1 cellular context compared by ENCODE assay signal in genomic region chr9:107043886-107044285, GRCh38.
TF ChIP-seq lines count a peak whose summit lies in the region.

No MANE protein-coding gene starts in this region.

TF ChIP-seq in GM23338, 12 proteins besides CTCF, POLR2A, EP300 and RAD21 (continued from another document):
- TF ChIP-seq REST (IDR thresholded peaks at IDR 0.05; ENCODE audit: unreplicated experiment) (no peak), STAT1 (IDR thresholded peaks at IDR 0.05; ENCODE audit: unreplicated experiment) (no peak), NANOG (IDR thresholded peaks at IDR 0.05; ENCODE audit: borderline replicate concordance) (no peak)
- TF ChIP-seq, protein P1, sequence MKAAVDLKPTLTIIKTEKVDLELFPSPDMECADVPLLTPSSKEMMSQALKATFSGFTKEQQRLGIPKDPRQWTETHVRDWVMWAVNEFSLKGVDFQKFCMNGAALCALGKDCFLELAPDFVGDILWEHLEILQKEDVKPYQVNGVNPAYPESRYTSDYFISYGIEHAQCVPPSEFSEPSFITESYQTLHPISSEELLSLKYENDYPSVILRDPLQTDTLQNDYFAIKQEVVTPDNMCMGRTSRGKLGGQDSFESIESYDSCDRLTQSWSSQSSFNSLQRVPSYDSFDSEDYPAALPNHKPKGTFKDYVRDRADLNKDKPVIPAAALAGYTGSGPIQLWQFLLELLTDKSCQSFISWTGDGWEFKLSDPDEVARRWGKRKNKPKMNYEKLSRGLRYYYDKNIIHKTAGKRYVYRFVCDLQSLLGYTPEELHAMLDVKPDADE (IDR thresholded peaks at IDR 0.05): no peak
- TF ChIP-seq, protein P2, sequence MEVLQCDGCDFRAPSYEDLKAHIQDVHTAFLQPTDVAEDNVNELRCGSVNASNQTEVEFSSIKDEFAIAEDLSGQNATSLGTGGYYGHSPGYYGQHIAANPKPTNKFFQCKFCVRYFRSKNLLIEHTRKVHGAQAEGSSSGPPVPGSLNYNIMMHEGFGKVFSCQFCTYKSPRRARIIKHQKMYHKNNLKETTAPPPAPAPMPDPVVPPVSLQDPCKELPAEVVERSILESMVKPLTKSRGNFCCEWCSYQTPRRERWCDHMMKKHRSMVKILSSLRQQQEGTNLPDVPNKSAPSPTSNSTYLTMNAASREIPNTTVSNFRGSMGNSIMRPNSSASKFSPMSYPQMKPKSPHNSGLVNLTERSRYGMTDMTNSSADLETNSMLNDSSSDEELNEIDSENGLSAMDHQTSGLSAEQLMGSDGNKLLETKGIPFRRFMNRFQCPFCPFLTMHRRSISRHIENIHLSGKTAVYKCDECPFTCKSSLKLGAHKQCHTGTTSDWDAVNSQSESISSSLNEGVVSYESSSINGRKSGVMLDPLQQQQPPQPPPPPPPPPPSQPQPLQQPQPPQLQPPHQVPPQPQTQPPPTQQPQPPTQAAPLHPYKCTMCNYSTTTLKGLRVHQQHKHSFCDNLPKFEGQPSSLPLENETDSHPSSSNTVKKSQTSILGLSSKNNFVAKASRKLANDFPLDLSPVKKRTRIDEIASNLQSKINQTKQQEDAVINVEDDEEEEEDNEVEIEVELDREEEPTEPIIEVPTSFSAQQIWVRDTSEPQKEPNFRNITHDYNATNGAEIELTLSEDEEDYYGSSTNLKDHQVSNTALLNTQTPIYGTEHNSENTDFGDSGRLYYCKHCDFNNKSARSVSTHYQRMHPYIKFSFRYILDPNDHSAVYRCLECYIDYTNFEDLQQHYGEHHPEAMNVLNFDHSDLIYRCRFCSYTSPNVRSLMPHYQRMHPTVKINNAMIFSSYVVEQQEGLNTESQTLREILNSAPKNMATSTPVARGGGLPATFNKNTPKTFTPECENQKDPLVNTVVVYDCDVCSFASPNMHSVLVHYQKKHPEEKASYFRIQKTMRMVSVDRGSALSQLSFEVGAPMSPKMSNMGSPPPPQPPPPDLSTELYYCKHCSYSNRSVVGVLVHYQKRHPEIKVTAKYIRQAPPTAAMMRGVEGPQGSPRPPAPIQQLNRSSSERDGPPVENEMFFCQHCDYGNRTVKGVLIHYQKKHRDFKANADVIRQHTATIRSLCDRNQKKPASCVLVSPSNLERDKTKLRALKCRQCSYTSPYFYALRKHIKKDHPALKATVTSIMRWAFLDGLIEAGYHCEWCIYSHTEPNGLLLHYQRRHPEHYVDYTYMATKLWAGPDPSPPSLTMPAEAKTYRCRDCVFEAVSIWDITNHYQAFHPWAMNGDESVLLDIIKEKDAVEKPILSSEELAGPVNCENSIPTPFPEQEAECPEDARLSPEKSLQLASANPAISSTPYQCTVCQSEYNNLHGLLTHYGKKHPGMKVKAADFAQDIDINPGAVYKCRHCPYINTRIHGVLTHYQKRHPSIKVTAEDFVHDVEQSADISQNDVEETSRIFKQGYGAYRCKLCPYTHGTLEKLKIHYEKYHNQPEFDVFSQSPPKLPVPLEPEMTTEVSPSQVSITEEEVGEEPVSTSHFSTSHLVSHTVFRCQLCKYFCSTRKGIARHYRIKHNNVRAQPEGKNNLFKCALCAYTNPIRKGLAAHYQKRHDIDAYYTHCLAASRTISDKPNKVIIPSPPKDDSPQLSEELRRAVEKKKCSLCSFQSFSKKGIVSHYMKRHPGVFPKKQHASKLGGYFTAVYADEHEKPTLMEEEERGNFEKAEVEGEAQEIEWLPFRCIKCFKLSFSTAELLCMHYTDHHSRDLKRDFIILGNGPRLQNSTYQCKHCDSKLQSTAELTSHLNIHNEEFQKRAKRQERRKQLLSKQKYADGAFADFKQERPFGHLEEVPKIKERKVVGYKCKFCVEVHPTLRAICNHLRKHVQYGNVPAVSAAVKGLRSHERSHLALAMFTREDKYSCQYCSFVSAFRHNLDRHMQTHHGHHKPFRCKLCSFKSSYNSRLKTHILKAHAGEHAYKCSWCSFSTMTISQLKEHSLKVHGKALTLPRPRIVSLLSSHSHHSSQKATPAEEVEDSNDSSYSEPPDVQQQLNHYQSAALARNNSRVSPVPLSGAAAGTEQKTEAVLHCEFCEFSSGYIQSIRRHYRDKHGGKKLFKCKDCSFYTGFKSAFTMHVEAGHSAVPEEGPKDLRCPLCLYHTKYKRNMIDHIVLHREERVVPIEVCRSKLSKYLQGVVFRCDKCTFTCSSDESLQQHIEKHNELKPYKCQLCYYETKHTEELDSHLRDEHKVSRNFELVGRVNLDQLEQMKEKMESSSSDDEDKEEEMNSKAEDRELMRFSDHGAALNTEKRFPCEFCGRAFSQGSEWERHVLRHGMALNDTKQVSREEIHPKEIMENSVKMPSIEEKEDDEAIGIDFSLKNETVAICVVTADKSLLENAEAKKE (CRISPR knock-in tag; IDR thresholded peaks at IDR 0.05): no peak
